In the genomic region with DNA sequence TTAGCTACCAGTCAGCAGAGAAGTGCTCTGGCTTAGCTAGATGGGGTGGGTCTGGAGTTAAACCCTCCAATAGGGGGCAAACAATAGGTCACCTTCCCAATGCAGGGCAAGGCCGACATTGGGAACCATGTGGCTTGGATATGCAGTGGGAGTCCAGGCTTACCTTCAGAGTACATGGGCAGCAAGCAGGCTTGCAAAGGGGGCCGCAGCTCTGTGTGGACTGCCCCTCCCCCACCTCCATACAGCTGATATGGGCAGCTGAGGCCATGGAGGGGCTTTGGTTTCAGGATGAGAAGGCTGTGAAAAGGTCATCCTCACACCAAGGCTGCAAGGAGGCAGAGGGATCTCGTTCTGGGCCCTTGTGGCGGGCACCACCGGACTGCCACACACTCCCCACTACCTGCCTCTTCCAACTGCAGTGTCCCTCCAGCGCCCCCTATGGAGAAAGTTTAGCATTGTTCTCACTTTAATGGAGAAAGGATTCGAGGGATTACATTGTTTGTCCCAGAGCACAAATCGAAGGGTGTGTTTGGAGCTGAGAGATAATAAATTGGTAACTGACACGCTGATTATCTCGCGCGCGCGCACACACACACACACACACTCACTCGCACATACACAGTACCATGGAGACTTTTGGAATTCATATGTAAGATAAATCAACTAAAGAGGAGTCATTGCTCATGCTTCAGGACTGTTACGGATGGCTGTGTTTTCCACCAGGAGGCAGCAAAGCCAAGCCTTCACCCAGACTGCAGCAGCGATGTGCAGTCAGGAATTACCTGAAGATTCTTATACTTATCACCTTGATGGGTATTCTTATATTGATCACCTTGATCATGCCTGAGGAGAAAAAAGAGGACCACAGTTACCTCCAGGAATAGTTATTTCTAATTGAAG, we compare ENCODE assay signal across 9 cellular contexts. TPM values are rescaled to one million over a fixed set of nuclear protein-coding genes. Genes with fewer than 3 reads are reported as not detected.
DNase-seq lines count a peak whose midpoint lies in the region; TF ChIP-seq lines count a peak whose summit lies in the region.
"Had no signal": no experiment of that assay in that cellular context is flagged by ENCODE, and none has a peak within 500 bp of the region (broad histone marks: within the 10 kb centered on the region; RNA-seq: fewer than 3 reads in every experiment).

No MANE protein-coding gene starts in this region.

- no peaks in the 10 kb centered on the region for H3K36me3 Mint-ChIP-seq in activated CD4-positive, alpha-beta T cell treated with anti-CD3 and anti-CD28 coated beads, Interleukin-2, amount 10 ng/mL, durations not matched to agents 7 days and 5 days (ENCODE audit: low read depth)
- H3K36me3 Mint-ChIP-seq in type B pancreatic cell, result no peaks in the 10 kb centered on the region
- no peaks in the 10 kb centered on the region for H3K36me3 Mint-ChIP-seq in activated CD4-positive, alpha-beta memory T cell treated with anti-CD3 and anti-CD28 coated beads, Interleukin-2, amount 10 ng/mL, durations not matched to agents 7 days and 5 days (ENCODE audit: low read depth)

- H3K27me3 Mint-ChIP-seq in activated CD4-positive, alpha-beta T cell treated with anti-CD3 and anti-CD28 coated beads, Interleukin-2, amount 10 ng/mL, durations not matched to agents 7 days and 5 days, result peaks cover 11% of the 10 kb centered on the region
- H3K27me3 Mint-ChIP-seq in type B pancreatic cell, result no peaks in the 10 kb centered on the region
- peaks cover 3% of the 10 kb centered on the region for H3K27me3 Mint-ChIP-seq in activated CD4-positive, alpha-beta memory T cell treated with anti-CD3 and anti-CD28 coated beads, Interleukin-2, amount 10 ng/mL, durations not matched to agents 7 days and 5 days

- peak; percentile 15 for DNase-seq in activated CD4-positive, alpha-beta T cell treated with anti-CD3 and anti-CD28 coated beads, Interleukin-2, amount 10 ng/mL, durations not matched to agents 7 days and 5 days
- no peak for DNase-seq in activated CD4-positive, alpha-beta T cell treated with anti-CD3 and anti-CD28 coated beads for 4 hours
- peak; percentile 2 to 63 for DNase-seq in NCI-H1930 (lab: John Stamatoyannopoulos, UW)
- peak; percentile 84 for DNase-seq in epithelial cell of esophagus (ENCODE audit: low read depth)
- DNase-seq in type B pancreatic cell (ENCODE audit: extremely low spot score, unreplicated experiment), result no peak
- no peak for DNase-seq in activated CD4-positive, alpha-beta memory T cell treated with anti-CD3 and anti-CD28 coated beads, Interleukin-2, amount 10 ng/mL, durations not matched to agents 7 days and 5 days
- no peak for DNase-seq in cortex of kidney (lab: John Stamatoyannopoulos, UW)
- no peak for DNase-seq in activated T-cell treated with anti-CD3 and anti-CD28 coated beads, Interleukin-2, amount 50 U/mL, for 1 hour
- DNase-seq: pancreas had no signal

- H3K9me3 Mint-ChIP-seq in activated CD4-positive, alpha-beta T cell treated with anti-CD3 and anti-CD28 coated beads, Interleukin-2, amount 10 ng/mL, durations not matched to agents 7 days and 5 days, result no peaks in the 10 kb centered on the region
- no peaks in the 10 kb centered on the region for H3K9me3 Mint-ChIP-seq in type B pancreatic cell
- no peaks in the 10 kb centered on the region for H3K9me3 Mint-ChIP-seq in activated CD4-positive, alpha-beta memory T cell treated with anti-CD3 and anti-CD28 coated beads, Interleukin-2, amount 10 ng/mL, durations not matched to agents 7 days and 5 days

- H3K4me3 ChIP-seq in epithelial cell of esophagus (ENCODE audit: low read length), result no peak overlapping the region
- H3K4me3 ChIP-seq: pancreas had no signal

- TF ChIP-seq CTCF in epithelial cell of esophagus (IDR thresholded peaks at IDR 0.05; ENCODE audit: insufficient read depth, low read depth, low read length, missing control alignments) (peak; percentile 83), type B pancreatic cell (conservative IDR thresholded peaks at IDR 0.05) (peak; percentile 47)

- POLR2A ChIA-PET in activated CD4-positive, alpha-beta T cell treated with anti-CD3 and anti-CD28 coated beads, Interleukin-2, amount 10 ng/mL, durations not matched to agents 7 days and 5 days (lab: Charles Lee), result no interaction called here
- POLR2A ChIA-PET in activated CD4-positive, alpha-beta memory T cell treated with anti-CD3 and anti-CD28 coated beads, Interleukin-2, amount 10 ng/mL, durations not matched to agents 7 days and 5 days (lab: Charles Lee), result no interaction called here

- no peaks in the 10 kb centered on the region for H3K4me1 Mint-ChIP-seq in activated CD4-positive, alpha-beta T cell treated with anti-CD3 and anti-CD28 coated beads, Interleukin-2, amount 10 ng/mL, durations not matched to agents 7 days and 5 days
- no peaks in the 10 kb centered on the region for H3K4me1 Mint-ChIP-seq in type B pancreatic cell (ENCODE audit: unreplicated experiment)
- no peaks in the 10 kb centered on the region for H3K4me1 Mint-ChIP-seq in activated CD4-positive, alpha-beta memory T cell treated with anti-CD3 and anti-CD28 coated beads, Interleukin-2, amount 10 ng/mL, durations not matched to agents 7 days and 5 days

- no peak overlapping the region for H3K27ac Mint-ChIP-seq in activated CD4-positive, alpha-beta T cell treated with anti-CD3 and anti-CD28 coated beads, Interleukin-2, amount 10 ng/mL, durations not matched to agents 7 days and 5 days
- no peak overlapping the region for H3K27ac Mint-ChIP-seq in type B pancreatic cell
- no peak overlapping the region for H3K27ac Mint-ChIP-seq in activated CD4-positive, alpha-beta memory T cell treated with anti-CD3 and anti-CD28 coated beads, Interleukin-2, amount 10 ng/mL, durations not matched to agents 7 days and 5 days

- CTCF ChIA-PET in activated CD4-positive, alpha-beta T cell treated with anti-CD3 and anti-CD28 coated beads, Interleukin-2, amount 10 ng/mL, durations not matched to agents 7 days and 5 days (lab: Charles Lee), result no interaction called here
- CTCF ChIA-PET in activated CD4-positive, alpha-beta memory T cell treated with anti-CD3 and anti-CD28 coated beads, Interleukin-2, amount 10 ng/mL, durations not matched to agents 7 days and 5 days (lab: Charles Lee), result interaction anchor here (0.9 to 1.6 kb wide), 7 partner anchors 8 to 357 kb away, joined by 3 to 5 read pairs (median 3); no protein-coding TSS in a partner anchor

- no peak overlapping the region for H3K4me3 Mint-ChIP-seq in activated CD4-positive, alpha-beta T cell treated with anti-CD3 and anti-CD28 coated beads, Interleukin-2, amount 10 ng/mL, durations not matched to agents 7 days and 5 days
- no peak overlapping the region for H3K4me3 Mint-ChIP-seq in type B pancreatic cell
- no peak overlapping the region for H3K4me3 Mint-ChIP-seq in activated CD4-positive, alpha-beta memory T cell treated with anti-CD3 and anti-CD28 coated beads, Interleukin-2, amount 10 ng/mL, durations not matched to agents 7 days and 5 days

RNA-seq across cellular contexts. Expression of gene SMCP, which starts 7.0 kb away (rescaled TPM):
- total RNA-seq in activated CD4-positive, alpha-beta T cell treated with anti-CD3 and anti-CD28 coated beads, Interleukin-2, amount 10 ng/mL, durations not matched to agents 7 days and 5 days, result not detected
- not detected in 2 replicates for total RNA-seq in type B pancreatic cell (ENCODE audit: low replicate concordance)
- total RNA-seq in activated CD4-positive, alpha-beta memory T cell treated with anti-CD3 and anti-CD28 coated beads, Interleukin-2, amount 10 ng/mL, durations not matched to agents 7 days and 5 days, result not detected
- total RNA-seq: pancreas had no signal

RNA-seq across cellular contexts. Expression of gene LCE7A, which starts 11.3 kb away (rescaled TPM):
- total RNA-seq in activated CD4-positive, alpha-beta T cell treated with anti-CD3 and anti-CD28 coated beads, Interleukin-2, amount 10 ng/mL, durations not matched to agents 7 days and 5 days, result not detected
- total RNA-seq in type B pancreatic cell (ENCODE audit: low replicate concordance), result not detected in 2 replicates
- not detected for total RNA-seq in activated CD4-positive, alpha-beta memory T cell treated with anti-CD3 and anti-CD28 coated beads, Interleukin-2, amount 10 ng/mL, durations not matched to agents 7 days and 5 days
- total RNA-seq: pancreas had no signal

RNA-seq across cellular contexts. Expression of gene LCE6A, which starts 28.4 kb away (rescaled TPM):
- total RNA-seq in activated CD4-positive, alpha-beta T cell treated with anti-CD3 and anti-CD28 coated beads, Interleukin-2, amount 10 ng/mL, durations not matched to agents 7 days and 5 days, result not detected
- total RNA-seq in type B pancreatic cell (ENCODE audit: low replicate concordance), result not detected in 2 replicates
- not detected for total RNA-seq in activated CD4-positive, alpha-beta memory T cell treated with anti-CD3 and anti-CD28 coated beads, Interleukin-2, amount 10 ng/mL, durations not matched to agents 7 days and 5 days
- total RNA-seq: pancreas had no signal

RNA-seq across cellular contexts. Expression of gene IVL, which starts 37.3 kb away (rescaled TPM):
- total RNA-seq in activated CD4-positive, alpha-beta T cell treated with anti-CD3 and anti-CD28 coated beads, Interleukin-2, amount 10 ng/mL, durations not matched to agents 7 days and 5 days, result not detected
- 10.9 and 19.3 TPM in 2 replicates for total RNA-seq in type B pancreatic cell (ENCODE audit: low replicate concordance)
- not detected for total RNA-seq in activated CD4-positive, alpha-beta memory T cell treated with anti-CD3 and anti-CD28 coated beads, Interleukin-2, amount 10 ng/mL, durations not matched to agents 7 days and 5 days
- total RNA-seq: pancreas had no signal

RNA-seq across cellular contexts. Expression of gene LCE1A, which starts 43.8 kb away (rescaled TPM):
- not detected for total RNA-seq in activated CD4-positive, alpha-beta T cell treated with anti-CD3 and anti-CD28 coated beads, Interleukin-2, amount 10 ng/mL, durations not matched to agents 7 days and 5 days
- not detected in 2 replicates for total RNA-seq in type B pancreatic cell (ENCODE audit: low replicate concordance)
- total RNA-seq in activated CD4-positive, alpha-beta memory T cell treated with anti-CD3 and anti-CD28 coated beads, Interleukin-2, amount 10 ng/mL, durations not matched to agents 7 days and 5 days, result not detected
- total RNA-seq: pancreas had no signal

Comparison
In these comparisons a context has a peak if more than half of its experiments do, and no peak if none do; other contexts are left out.
1. DNase-seq: peak in activated CD4-positive, alpha-beta T cell treated with anti-CD3 and anti-CD28 coated beads, Interleukin-2, amount 10 ng/mL, durations not matched to agents 7 days and 5 days (single experiment), NCI-H1930 (2 of 2) and epithelial cell of esophagus (single experiment); none in activated CD4-positive, alpha-beta T cell treated with anti-CD3 and anti-CD28 coated beads for 4 hours (0 of 2), type B pancreatic cell (single experiment), activated CD4-positive, alpha-beta memory T cell treated with anti-CD3 and anti-CD28 coated beads, Interleukin-2, amount 10 ng/mL, durations not matched to agents 7 days and 5 days (single experiment), cortex of kidney (single experiment) and activated T-cell treated with anti-CD3 and anti-CD28 coated beads, Interleukin-2, amount 50 U/mL, for 1 hour (single experiment).